ENCODE assay signal across 22 cellular contexts in genomic region chr7:115038158-115038557, GRCh38.
DNase-seq lines count a peak whose midpoint lies in the region; ATAC-seq, FAIRE-seq and TF ChIP-seq lines count a peak whose summit lies in the region.
"Had no signal": no experiment of that assay in that cellular context is flagged by ENCODE, and none has a peak within 500 bp of the region (broad histone marks: within the 10 kb centered on the region; RNA-seq: fewer than 3 reads in every experiment).

No MANE protein-coding gene starts in this region.

- no peak overlapping the region for H3K4me3 ChIP-seq in kidney (ENCODE audit: low read length in 2 of 2)
- H3K4me3 ChIP-seq: tibial artery had no signal

- FAIRE-seq in kidney (lab: Jason Lieb, UNC), result no peak
- FAIRE-seq: endothelial cell of umbilical vein, H54 had no signal

- no peaks in the 10 kb centered on the region for H3K4me1 ChIP-seq in kidney (ENCODE audit: control insufficient read depth in 1 of 2, insufficient read depth in 1 of 2, low read depth in 1 of 2, low read length in 2 of 2)
- H3K4me1 ChIP-seq: foreskin keratinocyte, tibial artery had no signal

- no peak overlapping the region for H3K4me3 Mint-ChIP-seq in stimulated activated naive CD8-positive, alpha-beta T cell treated with anti-CD3 and anti-CD28 coated beads, Interleukin-15, amount 100 ng/mL, for 72 hours
- H3K4me3 Mint-ChIP-seq: activated CD8-positive, alpha-beta T cell treated with anti-CD3 and anti-CD28 coated beads, Interleukin-2, amount 10 ng/mL, durations not matched to agents 7 days and 5 days; CD4-positive, CD25-positive, alpha-beta regulatory T cell; stimulated activated naive B cell treated with anti-CD40 and anti-IgM and Interleukin-4, amounts not matched to agents 10 μg/mL and 1 μg/mL and 100 μg/mL, for 72 hours; T-helper 2 cell treated with Interferon-gamma antibody and Interleukin-4, amounts not matched to agents 5 μg/mL and 100 μg/mL, for 36 hours had no signal

- no peak overlapping the region for H3K27ac Mint-ChIP-seq in stimulated activated naive CD8-positive, alpha-beta T cell treated with anti-CD3 and anti-CD28 coated beads, Interleukin-15, amount 100 ng/mL, for 72 hours
- H3K27ac Mint-ChIP-seq: stimulated activated naive B cell treated with anti-CD40 and anti-IgM and Interleukin-4, amounts not matched to agents 10 μg/mL and 1 μg/mL and 100 μg/mL, for 72 hours had no signal

- no peaks in the 10 kb centered on the region for H3K36me3 ChIP-seq in kidney (ENCODE audit: control insufficient read depth in 1 of 2, insufficient read depth in 2 of 2, low read length in 2 of 2)
- H3K36me3 ChIP-seq: brain microvascular endothelial cell, tibial artery had no signal

- ATAC-seq in stimulated activated naive CD8-positive, alpha-beta T cell treated with anti-CD3 and anti-CD28 coated beads, Interleukin-15, amount 100 ng/mL, for 72 hours, result no peak
- ATAC-seq: activated CD8-positive, alpha-beta T cell treated with anti-CD3 and anti-CD28 coated beads, Interleukin-2, amount 10 ng/mL, durations not matched to agents 7 days and 5 days; foreskin keratinocyte; left cardiac atrium; right cardiac atrium; stimulated activated naive B cell treated with anti-CD40 and anti-IgM and Interleukin-4, amounts not matched to agents 10 μg/mL and 1 μg/mL and 100 μg/mL, for 72 hours had no signal

- no peaks in the 10 kb centered on the region for H3K9me3 ChIP-seq in kidney (ENCODE audit: control insufficient read depth in 1 of 2, low read length in 2 of 2)
- H3K9me3 ChIP-seq: tibial artery had no signal

- peaks cover 10% of the 10 kb centered on the region for H3K4me1 Mint-ChIP-seq in stimulated activated naive CD8-positive, alpha-beta T cell treated with anti-CD3 and anti-CD28 coated beads, Interleukin-15, amount 100 ng/mL, for 72 hours

- peaks cover 6% of the 10 kb centered on the region for H3K27me3 Mint-ChIP-seq in stimulated activated naive CD8-positive, alpha-beta T cell treated with anti-CD3 and anti-CD28 coated beads, Interleukin-15, amount 100 ng/mL, for 72 hours
- H3K27me3 Mint-ChIP-seq: CD4-positive, CD25-positive, alpha-beta regulatory T cell; stimulated activated naive B cell treated with anti-CD40 and anti-IgM and Interleukin-4, amounts not matched to agents 10 μg/mL and 1 μg/mL and 100 μg/mL, for 72 hours had no signal

- H3K9ac ChIP-seq in kidney (ENCODE audit: low read length in 2 of 2), result no peak overlapping the region

- intact Hi-C loops in kidney (cut with DNase I), result no loop called here

- H3K9me3 Mint-ChIP-seq in stimulated activated naive CD8-positive, alpha-beta T cell treated with anti-CD3 and anti-CD28 coated beads, Interleukin-15, amount 100 ng/mL, for 72 hours, result no peaks in the 10 kb centered on the region
- H3K9me3 Mint-ChIP-seq: stimulated activated naive B cell treated with anti-CD40 and anti-IgM and Interleukin-4, amounts not matched to agents 10 μg/mL and 1 μg/mL and 100 μg/mL, for 72 hours had no signal

- DNase-seq in DMS53 (lab: John Stamatoyannopoulos, UW) (peak; percentile 96), NCI-H1105 treated with DMSO at 0.1 percent for 48 hours (lab: John Stamatoyannopoulos, UW) (peak; percentile 50), NCI-H748 (lab: John Stamatoyannopoulos, UW; ENCODE audit: unreplicated experiment) (peak; percentile 88), left kidney (ENCODE audit: low read depth, low spot score) (peak; percentile 64), kidney (no peak), DMS 273 (lab: John Stamatoyannopoulos, UW; ENCODE audit: unreplicated experiment) (no peak), NCI-H226 (no peak)
- no peak for DNase-seq in stimulated activated naive CD8-positive, alpha-beta T cell treated with anti-CD3 and anti-CD28 coated beads, Interleukin-15, amount 100 ng/mL, for 72 hours
- DNase-seq: activated CD4-positive, CD25-positive, alpha-beta regulatory T cell; activated CD8-positive, alpha-beta T cell treated with anti-CD3 and anti-CD28 coated beads, Interleukin-2, amount 10 ng/mL, durations not matched to agents 7 days and 5 days; brain microvascular endothelial cell; CD4-positive, CD25-positive, alpha-beta regulatory T cell; EL; foreskin keratinocyte; left cardiac atrium; stimulated activated CD4-positive, alpha-beta T cell treated with anti-CD3 and anti-CD28 coated beads, Interleukin-15, amount 100 ng/mL, for 24 hours; stimulated activated naive B cell treated with anti-CD40 and anti-IgM and Interleukin-4, amounts not matched to agents 10 μg/mL and 1 μg/mL and 100 μg/mL, for 72 hours; tibial artery had no signal

- no peak overlapping the region for H3K27ac ChIP-seq in kidney (ENCODE audit: low read depth in 2 of 2, low read length in 2 of 2)
- H3K27ac ChIP-seq: brain microvascular endothelial cell, foreskin keratinocyte, tibial artery had no signal

- no peak for TF ChIP-seq CTCF in kidney (IDR thresholded peaks at IDR 0.05; ENCODE audit: borderline replicate concordance, extremely low read depth, insufficient read depth)

Comparison
In these comparisons a context has a peak if more than half of its experiments do, and no peak if none do; other contexts are left out.
1. DNase-seq: peak in DMS53 (single experiment), NCI-H1105 treated with DMSO at 0.1 percent for 48 hours (single experiment), NCI-H748 (single experiment) and left kidney (single experiment); none in kidney (single experiment), DMS 273 (single experiment), NCI-H226 (single experiment) and stimulated activated naive CD8-positive, alpha-beta T cell treated with anti-CD3 and anti-CD28 coated beads, Interleukin-15, amount 100 ng/mL, for 72 hours (0 of 2).